In genomic region chr16:22370038-22370541, GRCh38 we compare ENCODE assay signal across 11 cellular contexts. TPM values are rescaled to one million over a fixed set of nuclear protein-coding genes. Genes with fewer than 3 reads are reported as not detected.
DNase-seq lines count a peak whose midpoint lies in the region; ATAC-seq, FAIRE-seq and TF ChIP-seq lines count a peak whose summit lies in the region.
"Had no signal": no experiment of that assay in that cellular context is flagged by ENCODE, and none has a peak within 500 bp of the region (broad histone marks: within the 10 kb centered on the region; RNA-seq: fewer than 3 reads in every experiment).

No MANE protein-coding gene starts in this region.

- no peak for TF ChIP-seq CTCF in pancreas (IDR thresholded peaks at IDR 0.05)

- peak overlapping the region in 7 of 8 donors; percentile 41 to 99 (median 98) for H3K4me3 Mint-ChIP-seq in CD4-positive, alpha-beta memory T cell

- H3K4me3 ChIP-seq in CD4-positive, alpha-beta memory T cell (ENCODE audit: low read length in 2 of 2), result peak overlapping the region in 1 of 2 donors; percentile 13
- H3K4me3 ChIP-seq in effector memory CD4-positive, alpha-beta T cell (ENCODE audit: insufficient read depth, low read depth, low read length, poor library complexity, severe bottlenecking), result no peak overlapping the region
- no peak overlapping the region for H3K4me3 ChIP-seq in pancreas

- CTCF ChIA-PET in CD4-positive, alpha-beta memory T cell (lab: Charles Lee; ENCODE audit: partially characterized antibody), result interaction anchor here (1.1 to 1.8 kb wide), 5 partner anchors 10 to 49 kb away, joined by 3 to 8 read pairs (median 7); no protein-coding TSS in a partner anchor

- H3K27ac Mint-ChIP-seq in CD4-positive, alpha-beta memory T cell, result peak overlapping the region in 6 of 7 donors; percentile 50 to 91 (median 82)

- POLR2A ChIA-PET in CD4-positive, alpha-beta memory T cell (lab: Charles Lee; ENCODE audit: partially characterized antibody), result interaction anchor here (0.6 to 12.1 kb wide), 6 partner anchors 17 to 178 kb away, joined by 3 to 449 read pairs (median 7); no protein-coding TSS in a partner anchor

- no peak overlapping the region for H3K27ac ChIP-seq in CD4-positive, alpha-beta memory T cell (ENCODE audit: low read depth, low read length)
- peak overlapping the region; percentile 33 for H3K27ac ChIP-seq in effector memory CD4-positive, alpha-beta T cell (ENCODE audit: insufficient read depth, low read length, poor library complexity, severe bottlenecking)
- H3K27ac ChIP-seq in pancreas, result peak overlapping the region in 2 of 4 donors; percentile 46 to 85

- H3K9me3 ChIP-seq in CD4-positive, alpha-beta memory T cell (ENCODE audit: control insufficient read depth in 1 of 2, low read length in 2 of 2), result no peaks in the 10 kb centered on the region
- no peaks in the 10 kb centered on the region for H3K9me3 ChIP-seq in effector memory CD4-positive, alpha-beta T cell (ENCODE audit: control insufficient read depth, low read length)
- H3K9me3 ChIP-seq in pancreas, result no peaks in the 10 kb centered on the region

- peaks cover 80% of the 10 kb centered on the region for H3K4me1 ChIP-seq in CD4-positive, alpha-beta memory T cell (ENCODE audit: insufficient read depth, low read length)
- H3K4me1 ChIP-seq in effector memory CD4-positive, alpha-beta T cell (ENCODE audit: control insufficient read depth, insufficient read depth, low read length, poor library complexity, severe bottlenecking), result peaks cover 55% of the 10 kb centered on the region
- peaks cover 23 to 45% (median 30%) of the 10 kb centered on the region in 3 donors for H3K4me1 ChIP-seq in pancreas

- H3K9me3 Mint-ChIP-seq in CD4-positive, alpha-beta memory T cell, result no peaks in the 10 kb centered on the region

- peaks cover 29 to 58% of the 10 kb centered on the region in 2 donors for H3K36me3 Mint-ChIP-seq in CD4-positive, alpha-beta memory T cell

- 69 to 74% methylated on average over 1 of the region's 1 CpG for WGBS in pancreas, 2 donors

- peaks cover 7% of the 10 kb centered on the region for H3K36me3 ChIP-seq in CD4-positive, alpha-beta memory T cell (ENCODE audit: insufficient read depth, low read length)
- peaks cover 12% of the 10 kb centered on the region for H3K36me3 ChIP-seq in effector memory CD4-positive, alpha-beta T cell (ENCODE audit: control insufficient read depth, insufficient read depth, low read length)
- no peaks in the 10 kb centered on the region for H3K36me3 ChIP-seq in pancreas

- H3K27me3 ChIP-seq in CD4-positive, alpha-beta memory T cell (ENCODE audit: insufficient read depth, low read length), result no peaks in the 10 kb centered on the region
- H3K27me3 ChIP-seq in effector memory CD4-positive, alpha-beta T cell (replicated peaks; ENCODE audit: control insufficient read depth, insufficient read depth, low read length, poor library complexity, severe bottlenecking), result no peaks in the 10 kb centered on the region
- no peaks in the 10 kb centered on the region for H3K27me3 ChIP-seq in pancreas

- intact Hi-C loops in CD4-positive, alpha-beta memory T cell (cut with micrococcal nuclease), result loop anchor here (5.0 kb wide), 2 partner anchors 33 to 418 kb away; partner anchors contain the start of gene UQCRC2
- intact Hi-C loops in pancreas (cut with DNase I), result no loop called here

- no peak for DNase-seq in CD4-positive, alpha-beta memory T cell
- DNase-seq in NCI-H226, result peak; percentile 11
- no peak for DNase-seq in effector memory CD4-positive, alpha-beta T cell
- no peak for DNase-seq in pancreas
- DNase-seq in frontal cortex (ENCODE audit: low spot score in 2 of 2), result no peak
- DNase-seq in GM19238 (ENCODE audit: insufficient read length, low spot score), result no peak
- DNase-seq in nucleus accumbens (lab: John Stamatoyannopoulos, UW), result no peak
- DNase-seq: activated CD4-positive, alpha-beta T cell treated with anti-CD3 and anti-CD28 coated beads for 4 hours; NCI-H2171; stimulated activated CD4-positive, alpha-beta T cell treated with anti-CD3 and anti-CD28 coated beads, Interleukin-12 subunit alpha, Interleukin-12 subunit beta, amount 100 ng/mL, for 4 hours had no signal

- H3K4me1 Mint-ChIP-seq in CD4-positive, alpha-beta memory T cell, result peaks cover 50 to 92% (median 70%) of the 10 kb centered on the region in 4 donors

- FAIRE-seq in pancreas (lab: Jason Lieb, UNC) (peak; percentile 87), frontal cortex (lab: Jason Lieb, UNC) (no peak)

- no peak for ATAC-seq in pancreas
- ATAC-seq in HG03457 (IDR thresholded peaks at IDR 0.05; ENCODE audit: unreplicated experiment), result no peak

- H3K27me3 Mint-ChIP-seq in CD4-positive, alpha-beta memory T cell, result no peaks in the 10 kb centered on the region

RNA-seq across cellular contexts. Expression of gene CDR2, which starts 4.3 kb away (rescaled TPM):
- total RNA-seq in CD4-positive, alpha-beta memory T cell, result 10 to 100 TPM; 94.2 to 99.3 TPM
- polyA plus RNA-seq in CD4-positive, alpha-beta memory T cell, result 10 to 100 TPM; 57.9 to 95.8 TPM
- total RNA-seq in pancreas (10 to 100 TPM in 2 of 6 donors, 1 to 10 TPM in 4; 8.3 to 15.5 (median 9.2) TPM), frontal cortex (11.8 TPM)
- polyA plus RNA-seq in pancreas, result 1 to 10 TPM; 7.9 to 9.3 TPM
